Comparison of ENCODE assay signal across 19 cellular contexts in the genomic region with DNA sequence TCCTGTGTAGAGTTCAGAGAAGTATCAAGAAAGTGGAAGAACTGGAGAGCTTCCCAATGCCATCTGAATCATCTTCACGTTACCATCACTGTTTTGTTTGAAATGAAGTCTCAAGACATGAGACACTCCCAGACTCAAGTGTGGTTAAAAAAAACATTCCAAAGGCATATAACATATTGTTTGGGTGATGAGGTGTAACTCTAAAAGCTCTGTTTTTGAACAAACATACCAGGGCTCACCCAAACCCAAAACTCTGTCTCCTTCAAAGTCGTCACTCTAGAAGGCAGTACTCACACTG. TPM values are rescaled to one million over a fixed set of nuclear protein-coding genes. Genes with fewer than 3 reads are reported as not detected.
DNase-seq lines count a peak whose midpoint lies in the region; ATAC-seq, FAIRE-seq and TF ChIP-seq lines count a peak whose summit lies in the region.
"Had no signal": no experiment of that assay in that cellular context is flagged by ENCODE, and none has a peak within 500 bp of the region (broad histone marks: within the 10 kb centered on the region; RNA-seq: fewer than 3 reads in every experiment).

No MANE protein-coding gene starts in this region.

- CTCF ChIA-PET in HepG2 (lab: Yijun Ruan, JAX; ENCODE audit: low intra/inter-chr PET ratio, low total read pairs): no interaction called here

- intact Hi-C loops in HepG2 (cut with micrococcal nuclease; ENCODE audit: unreplicated experiment) (no loop called here), natural killer cell (cut with micrococcal nuclease) (loop anchor here (5.0 to 10.0 kb wide), 4 partner anchors 104 to 483 kb away; a partner anchor contains a TSS)

- no peak overlapping the region for H3K4me3 Mint-ChIP-seq in natural killer cell
- H3K4me3 Mint-ChIP-seq: stimulated activated effector memory CD8-positive, alpha-beta T cell treated with anti-CD3 and anti-CD28 coated beads, Interleukin-12 subunit alpha, Interleukin-12 subunit beta, amount 100 ng/mL, for 72 hours had no signal

- 17% methylated on average over 2 of the region's 2 CpGs for WGBS in HepG2 (ENCODE audit: low lambda C conversion rate)

- no peak for TF ChIP-seq CTCF in cardiac fibroblast (IDR thresholded peaks at IDR 0.05; ENCODE audit: low read depth, low read length)
- TF ChIP-seq CTCF in HepG2 (CRISPR knock-in tag; IDR thresholded peaks at IDR 0.05): no peak
- TF ChIP-seq CTCF in natural killer cell (IDR thresholded peaks at IDR 0.05): no peak
- TF ChIP-seq CTCF in GM20000 (IDR thresholded peaks at IDR 0.05; ENCODE audit: extremely low read depth, missing control alignments): no peak

- BruUV-seq in HepG2 (replicated peaks; lab: Mats Ljungman, UMichigan): no TSS peak

- ATAC-seq in HepG2 (no peak), natural killer cell (no peak), HG03442 (IDR thresholded peaks at IDR 0.05; ENCODE audit: unreplicated experiment) (no peak)
- ATAC-seq: stimulated activated effector memory CD8-positive, alpha-beta T cell treated with anti-CD3 and anti-CD28 coated beads, Interleukin-12 subunit alpha, Interleukin-12 subunit beta, amount 100 ng/mL, for 72 hours had no signal

- H3K27me3 ChIP-seq in HepG2 (ENCODE audit: control insufficient read depth in 1 of 2, insufficient read depth in 2 of 2, low read length in 2 of 2): no peaks in the 10 kb centered on the region
- H3K27me3 ChIP-seq: SJCRH30 had no signal

- no peak for TF ChIP-seq EP300 in HepG2 (IDR thresholded peaks at IDR 0.05; ENCODE audit: low read depth in 2 of 2, low read length in 2 of 2)
- no peak for TF ChIP-seq EP300 in HepG2 (CRISPR knock-in tag; IDR thresholded peaks at IDR 0.05; ENCODE audit: borderline replicate concordance)

- H3K36me3 ChIP-seq in HepG2 (replicated peaks in 1 of 2; ENCODE audit: control insufficient read depth in 1 of 2, insufficient read depth in 2 of 2, low read length in 2 of 2): no peaks in the 10 kb centered on the region
- H3K36me3 ChIP-seq: BLaER1 treated with 17β-estradiol and CSF1 and Interleukin-3, amounts not matched to agents 10 nM and 100 nM; SJCRH30; WERI-Rb-1 had no signal

- TF ChIP-seq RAD21 in HepG2 (CRISPR knock-in tag; IDR thresholded peaks at IDR 0.05): no peak

- no peaks in the 10 kb centered on the region for H3K9me3 ChIP-seq in HepG2 (ENCODE audit: low read length)
- H3K9me3 ChIP-seq: BLaER1 treated with 17β-estradiol and CSF1 and Interleukin-3, amounts not matched to agents 10 nM and 100 nM; SJCRH30 had no signal

- peaks cover 81% of the 10 kb centered on the region for H3K4me1 ChIP-seq in HepG2 (ENCODE audit: insufficient read depth, low read length)
- H3K4me1 ChIP-seq: SJCRH30 had no signal

- peaks cover 26 to 36% of the 10 kb centered on the region in 2 donors for H3K4me1 Mint-ChIP-seq in natural killer cell

- no peaks in the 10 kb centered on the region for H4K20me1 ChIP-seq in HepG2 (ENCODE audit: insufficient read depth, low read length)

- no peak overlapping the region for H3K4me3 ChIP-seq in cardiac fibroblast (replicated peaks in 1 of 2; ENCODE audit: low read depth in 2 of 2, low read length in 2 of 2)
- no peak overlapping the region for H3K4me3 ChIP-seq in HepG2 (replicated peaks in 1 of 3; ENCODE audit: insufficient read depth in 1 of 3, low read depth in 2 of 3, low read length in 3 of 3)
- H3K4me3 ChIP-seq: BLaER1 treated with 17β-estradiol and CSF1 and Interleukin-3, amounts not matched to agents 10 nM and 100 nM; SJCRH30 had no signal

- no peaks in the 10 kb centered on the region for H3K9me3 Mint-ChIP-seq in natural killer cell
- H3K9me3 Mint-ChIP-seq: stimulated activated effector memory CD8-positive, alpha-beta T cell treated with anti-CD3 and anti-CD28 coated beads, Interleukin-12 subunit alpha, Interleukin-12 subunit beta, amount 100 ng/mL, for 72 hours had no signal

- no peak overlapping the region for H3K27ac Mint-ChIP-seq in natural killer cell
- H3K27ac Mint-ChIP-seq: stimulated activated effector memory CD8-positive, alpha-beta T cell treated with anti-CD3 and anti-CD28 coated beads, Interleukin-12 subunit alpha, Interleukin-12 subunit beta, amount 100 ng/mL, for 72 hours had no signal

- in situ Hi-C loops in HepG2 (cut with HindIII; ENCODE audit: extremely low pct_ligation_motif_present, low pct_unique_long_range_greater_than_20kb): no loop called here

- peak overlapping the region; percentile 12 for H3K27ac ChIP-seq in HepG2 (ENCODE audit: extremely low read length, insufficient read depth, low read length)
- H3K27ac ChIP-seq: BLaER1 treated with 17β-estradiol and CSF1 and Interleukin-3, amounts not matched to agents 10 nM and 100 nM; SJCRH30; WERI-Rb-1 had no signal

- no peak overlapping the region for H3K9ac ChIP-seq in HepG2 (ENCODE audit: insufficient read depth, low read depth, low read length)
- H3K9ac ChIP-seq: BLaER1 treated with 17β-estradiol and CSF1 and Interleukin-3, amounts not matched to agents 10 nM and 100 nM had no signal

- DNase-seq in AG08396 (ENCODE audit: low spot score) (peak; percentile 62), M059J (ENCODE audit: low read depth) (peak; percentile 86), cardiac fibroblast (ENCODE audit: low read depth in 2 of 2) (peak; percentile 28 to 93), HepG2 (ENCODE audit: low spot score) (no peak), natural killer cell (no peak), GM20000 (ENCODE audit: low spot score) (no peak)
- no peak for DNase-seq in activated naive CD4-positive, alpha-beta T cell treated with Interleukin-2 at 50 U/mL for 16 hours
- DNase-seq: activated CD8-positive, alpha-beta memory T cell treated with anti-CD3 and anti-CD28 coated beads, Interleukin-2, amount 50 U/mL, for 48 hours; effector CD4-positive, alpha-beta T cell; hypothalamus; midbrain; NCI-H1417 treated with DMSO at 0.1 percent for 48 hours; NCI-H526; SJCRH30; WERI-Rb-1 had no signal

- POLR2A ChIA-PET in HepG2 (lab: Yijun Ruan, JAX): no interaction called here

- no peaks in the 10 kb centered on the region for H3K36me3 Mint-ChIP-seq in natural killer cell
- H3K36me3 Mint-ChIP-seq: stimulated activated effector memory CD8-positive, alpha-beta T cell treated with anti-CD3 and anti-CD28 coated beads, Interleukin-12 subunit alpha, Interleukin-12 subunit beta, amount 100 ng/mL, for 72 hours had no signal

- H3K79me2 ChIP-seq in HepG2 (ENCODE audit: insufficient read depth, low read length): no peaks in the 10 kb centered on the region

- no peak for FAIRE-seq in HepG2 (lab: Jason Lieb, UNC)
- FAIRE-seq: GM18507 had no signal

- H2AFZ ChIP-seq in HepG2 (ENCODE audit: low read length): no peak overlapping the region

- TF ChIP-seq POLR2A in HepG2 (IDR thresholded peaks at IDR 0.05; ENCODE audit: insufficient read depth in 1 of 2, low read depth in 2 of 2, low read length in 2 of 2): no peak

- no peaks in the 10 kb centered on the region for H3K27me3 Mint-ChIP-seq in natural killer cell (ENCODE audit: low read depth in 2 of 2)

- H3K4me2 ChIP-seq in HepG2 (ENCODE audit: low read depth, low read length): no peak overlapping the region; the same call in 1 of the 2 replicates
- H3K4me2 ChIP-seq: BLaER1 treated with 17β-estradiol and CSF1 and Interleukin-3, amounts not matched to agents 10 nM and 100 nM had no signal

TF ChIP-seq in HepG2, 621 proteins besides CTCF, POLR2A, EP300 and RAD21 (continues in another document):
- no peak for TF ChIP-seq ZNF343 (CRISPR knock-in tag; IDR thresholded peaks at IDR 0.05)
- TF ChIP-seq, protein P1, sequence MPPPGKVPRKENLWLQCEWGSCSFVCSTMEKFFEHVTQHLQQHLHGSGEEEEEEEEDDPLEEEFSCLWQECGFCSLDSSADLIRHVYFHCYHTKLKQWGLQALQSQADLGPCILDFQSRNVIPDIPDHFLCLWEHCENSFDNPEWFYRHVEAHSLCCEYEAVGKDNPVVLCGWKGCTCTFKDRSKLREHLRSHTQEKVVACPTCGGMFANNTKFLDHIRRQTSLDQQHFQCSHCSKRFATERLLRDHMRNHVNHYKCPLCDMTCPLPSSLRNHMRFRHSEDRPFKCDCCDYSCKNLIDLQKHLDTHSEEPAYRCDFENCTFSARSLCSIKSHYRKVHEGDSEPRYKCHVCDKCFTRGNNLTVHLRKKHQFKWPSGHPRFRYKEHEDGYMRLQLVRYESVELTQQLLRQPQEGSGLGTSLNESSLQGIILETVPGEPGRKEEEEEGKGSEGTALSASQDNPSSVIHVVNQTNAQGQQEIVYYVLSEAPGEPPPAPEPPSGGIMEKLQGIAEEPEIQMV (CRISPR knock-in tag; IDR thresholded peaks at IDR 0.05; ENCODE audit: low read depth): no peak

RNA-seq across cellular contexts. Expression of a gene that starts 6.3 kb away (rescaled TPM):
- 3.4 and 7.8 TPM in 2 replicates for total RNA-seq in M059J (2014; rRNA removed; shearing (Covaris generic))
- total RNA-seq in HepG2 (2016; rRNA removed; fragmentation: Illumina TruSeq; extraction: Trizol) (12.5 and 20.4 TPM in 2 replicates), natural killer cell (10 to 100 TPM; 12.2 to 20.9 (median 19.2) TPM)
- total RNA-seq in HepG2 (2016; cell fraction: cytosol; rRNA removed; fragmentation: Illumina TruSeq; extraction: Trizol; ENCODE audit: low read depth): 10.4 and 15.8 TPM in 2 replicates
- 11.4 and 19.2 TPM in 2 replicates for total RNA-seq in HepG2 (2016; cell fraction: insoluble cytoplasmic fraction; rRNA removed; fragmentation: Illumina TruSeq; extraction: Trizol)
- total RNA-seq in HepG2 (2016; cell fraction: membrane; rRNA removed; fragmentation: Illumina TruSeq; extraction: Trizol): 9.4 and 10.4 TPM in 2 replicates
- 21.7 and 25.2 TPM in 2 replicates for total RNA-seq in HepG2 (2016; cell fraction: nucleus; rRNA removed; fragmentation: Illumina TruSeq; extraction: Trizol)
- polyA plus RNA-seq in HepG2 (2011; rRNA removed): 12.4 and 13.9 TPM in 2 replicates
- 7.2 and 8.1 TPM in 2 replicates for polyA plus RNA-seq in HepG2 (2011; cell fraction: cytosol; rRNA removed)
- polyA plus RNA-seq in HepG2 (2011; cell fraction: nucleus; rRNA removed): 44.4 and 55.9 TPM in 2 replicates
- 24.9 and 25.6 TPM in 2 replicates for polyA plus RNA-seq in HepG2 (2012)
- polyA plus RNA-seq in HepG2 (2016; cell fraction: cytosol; fragmentation: Illumina TruSeq; extraction: Trizol; ENCODE audit: low read depth): 0.75 and 0.90 TPM in 2 replicates
- polyA plus RNA-seq in HepG2 (2016; cell fraction: insoluble cytoplasmic fraction; fragmentation: Illumina TruSeq; extraction: Trizol; ENCODE audit: low read depth): 19.5 and 24.4 TPM in 2 replicates
- 3.1 and 3.9 TPM in 2 replicates for polyA plus RNA-seq in HepG2 (2016; cell fraction: membrane; fragmentation: Illumina TruSeq; extraction: Trizol; ENCODE audit: low read depth)
- polyA plus RNA-seq in HepG2 (2016; cell fraction: nucleus; fragmentation: Illumina TruSeq; extraction: Trizol; ENCODE audit: insufficient read depth, low read depth): 46.5 and 48.4 TPM in 2 replicates
- polyA minus RNA-seq in HepG2 (2011; rRNA and poly(A)+ RNA removed; ENCODE audit: low replicate concordance): 16.6 and 28.7 TPM in 2 replicates
- 20.6 and 23.9 TPM in 2 replicates for polyA minus RNA-seq in HepG2 (2011; cell fraction: cytosol; rRNA and poly(A)+ RNA removed)
- polyA minus RNA-seq in HepG2 (2011; cell fraction: nucleus; rRNA and poly(A)+ RNA removed): 24.0 and 26.7 TPM in 2 replicates

Comparison
In these comparisons a context has a peak if more than half of its experiments do, and no peak if none do; other contexts are left out.
1. DNase-seq: peak in AG08396 (single experiment), M059J (single experiment) and cardiac fibroblast (2 of 2); none in HepG2 (single experiment), natural killer cell (single experiment), GM20000 (single experiment) and activated naive CD4-positive, alpha-beta T cell treated with Interleukin-2 at 50 U/mL for 16 hours (single experiment).